In genomic region chr5:58967597-58968281, GRCh38 we compare ENCODE assay signal across 16 cellular contexts.
"Had no signal": no experiment of that assay in that cellular context is flagged by ENCODE, and none has a peak within 500 bp of the region (broad histone marks: within the 10 kb centered on the region; RNA-seq: fewer than 3 reads in every experiment).

No MANE protein-coding gene starts in this region.

- H3K27ac Mint-ChIP-seq: activated CD4-positive, alpha-beta T cell treated with anti-CD3 and anti-CD28 coated beads, Interleukin-2, amount 10 ng/mL, durations not matched to agents 7 days and 5 days; endodermal cell had no signal

- H3K27me3 ChIP-seq: adrenal gland, dorsolateral prefrontal cortex, gastroesophageal sphincter, heart right ventricle, pancreas, SJSA1, tibial nerve had no signal

- H3K4me1 ChIP-seq: gastroesophageal sphincter, lower lobe of right lung, pancreas, SJSA1, tibial nerve had no signal

- H3K4me3 Mint-ChIP-seq: activated CD4-positive, alpha-beta T cell treated with anti-CD3 and anti-CD28 coated beads, Interleukin-2, amount 10 ng/mL, durations not matched to agents 7 days and 5 days; activated T-cell treated with anti-CD3 and anti-CD28 coated beads, Interleukin-2, amount 50 U/mL, for 4 hours; endodermal cell had no signal

- H3K27me3 Mint-ChIP-seq: activated CD4-positive, alpha-beta T cell treated with anti-CD3 and anti-CD28 coated beads, Interleukin-2, amount 10 ng/mL, durations not matched to agents 7 days and 5 days had no signal

- H3K36me3 ChIP-seq: adrenal gland, gastroesophageal sphincter, pancreas, SJSA1, tibial nerve had no signal

- H3K27ac ChIP-seq: adrenal gland, dorsolateral prefrontal cortex, gastroesophageal sphincter, heart right ventricle, lower lobe of right lung, pancreas, SJSA1, tibial nerve had no signal

- DNase-seq: activated CD4-positive, alpha-beta T cell treated with anti-CD3 and anti-CD28 coated beads, Interleukin-2, amount 10 ng/mL, durations not matched to agents 7 days and 5 days; activated T-cell treated with anti-CD3 and anti-CD28 coated beads, Interleukin-2, amount 50 U/mL, for 4 hours; adrenal gland; dorsolateral prefrontal cortex; endodermal cell; heart right ventricle; lower lobe of right lung; midbrain; pancreas; stimulated activated CD4-positive, alpha-beta T cell treated with anti-CD3 and anti-CD28 coated beads, Interleukin-12 subunit alpha, Interleukin-12 subunit beta, amount 100 ng/mL, for 4 hours; stimulated activated CD4-positive, alpha-beta T cell treated with anti-CD3 and anti-CD28 coated beads, Interleukin-2, amount 100 ng/mL, for 24 hours; substantia nigra; SW 1271 had no signal

- H3K4me3 ChIP-seq: adrenal gland, dorsolateral prefrontal cortex, gastroesophageal sphincter, heart right ventricle, lower lobe of right lung, pancreas, SJSA1, tibial nerve had no signal

- H3K4me1 Mint-ChIP-seq: activated CD4-positive, alpha-beta T cell treated with anti-CD3 and anti-CD28 coated beads, Interleukin-2, amount 10 ng/mL, durations not matched to agents 7 days and 5 days had no signal

- H3K9me3 Mint-ChIP-seq: activated CD4-positive, alpha-beta T cell treated with anti-CD3 and anti-CD28 coated beads, Interleukin-2, amount 10 ng/mL, durations not matched to agents 7 days and 5 days; activated T-cell treated with anti-CD3 and anti-CD28 coated beads, Interleukin-2, amount 50 U/mL, for 4 hours; endodermal cell had no signal

- ATAC-seq: activated T-cell treated with anti-CD3 and anti-CD28 coated beads, Interleukin-2, amount 50 U/mL, for 4 hours; gastroesophageal sphincter; pancreas had no signal

- H3K9me3 ChIP-seq: adrenal gland, gastroesophageal sphincter, heart right ventricle, lower lobe of right lung, pancreas, SJSA1, tibial nerve had no signal
